In genomic region chr21:20999567-21000169, GRCh38 we compare ENCODE assay signal across 8 cellular contexts. TPM values are rescaled to one million over a fixed set of nuclear protein-coding genes. Genes with fewer than 3 reads are reported as not detected.
A peak's percentile ranks its signal among the peaks of the same experiment; 100 is the strongest.
DNase-seq lines count a peak whose midpoint lies in the region; ATAC-seq and TF ChIP-seq lines count a peak whose summit lies in the region.

No MANE protein-coding gene starts in this region.

- no peaks in the 10 kb centered on the region for H4K20me1 ChIP-seq in H9 (ENCODE audit: control insufficient read depth, insufficient read depth, insufficient read length)

- H3K9me3 Mint-ChIP-seq in Caco-2 (ENCODE audit: unreplicated experiment) (no peaks in the 10 kb centered on the region), H9 (no peaks in the 10 kb centered on the region), glutamatergic neuron (ENCODE audit: unreplicated experiment) (peaks cover 13% of the 10 kb centered on the region)

- H3K4ac ChIP-seq in H9 (ENCODE audit: low read depth, low read length) = no peak overlapping the region

- no peaks in the 10 kb centered on the region for H3K4me1 ChIP-seq in Caco-2
- H3K4me1 ChIP-seq in H9 (ENCODE audit: insufficient read depth, low read length) = 0 out of 2 replicates have a peak, but pooled peaks cover 2% of the 10 kb centered on the region

- H3K27ac Mint-ChIP-seq in Caco-2 (ENCODE audit: unreplicated experiment) (no peak overlapping the region), H9 (no peak overlapping the region), glutamatergic neuron (ENCODE audit: unreplicated experiment) (no peak overlapping the region)

- H3K4me2 ChIP-seq in H9 (ENCODE audit: insufficient read depth, insufficient read length, low read length) = no peak overlapping the region

- H2BK5ac ChIP-seq in H9 (ENCODE audit: insufficient read length, low read length) = no peak overlapping the region

- no CpG with 5 or more reads among the region's 4 CpGs for WGBS in H9 (ENCODE audit: extremely low coverage, insufficient read length, low lambda C conversion rate)

- no peak overlapping the region for H2AFZ ChIP-seq in H9 (ENCODE audit: low read length)

- no peak overlapping the region for H3K18ac ChIP-seq in H9 (ENCODE audit: insufficient read length, low read depth, low read length)

- H3K9ac ChIP-seq in H9 (ENCODE audit: extremely low read depth, insufficient read length, low read length) = no peak overlapping the region

- H3K9me3 ChIP-seq in Caco-2 (no peaks in the 10 kb centered on the region), H9 (ENCODE audit: control insufficient read depth, low read depth, low read length) (no peaks in the 10 kb centered on the region)

- H3K4me3 ChIP-seq in Caco-2 (ENCODE audit: low read depth, low read length) = no peak overlapping the region

- H2AK5ac ChIP-seq in H9 (ENCODE audit: insufficient read length, low read length) = no peak overlapping the region

- no peaks in the 10 kb centered on the region for H3K36me3 ChIP-seq in Caco-2 (ENCODE audit: control insufficient read depth, insufficient read depth, low read length)

- no peak overlapping the region for H4K91ac ChIP-seq in H9 (ENCODE audit: insufficient read length, low read depth, low read length)

- H3K27me3 Mint-ChIP-seq in Caco-2 (ENCODE audit: insufficient read depth, unreplicated experiment) (peaks cover 14% of the 10 kb centered on the region), H9 (ENCODE audit: low read depth) (peaks cover 28% of the 10 kb centered on the region), glutamatergic neuron (ENCODE audit: unreplicated experiment) (peaks cover 7% of the 10 kb centered on the region)

- H3K36me3 Mint-ChIP-seq in Caco-2 (ENCODE audit: insufficient read depth, unreplicated experiment) (no peaks in the 10 kb centered on the region), H9 (ENCODE audit: insufficient read depth in 1 of 3, low read depth in 3 of 3) (no peaks in the 10 kb centered on the region; a peak in 1 of 7 replicates), glutamatergic neuron (ENCODE audit: unreplicated experiment) (no peaks in the 10 kb centered on the region)

- intact Hi-C loops in Caco-2 (cut with micrococcal nuclease; ENCODE audit: unreplicated experiment) (loop anchor here (1.0 to 5.0 kb wide), 2 partner anchors 103 to 163 kb away; no protein-coding TSS in a partner anchor), posterior cingulate gyrus (cut with DNase I) (loop anchor here (1.0 to 10.0 kb wide), 4 partner anchors 103 to 1793 kb away; no protein-coding TSS in a partner anchor)

- H3K4me3 Mint-ChIP-seq in Caco-2 (ENCODE audit: unreplicated experiment) (no peak overlapping the region), H9 (peak overlapping the region in 1 of 2 experiments; percentile 88; a peak in 3 of 5 replicates), glutamatergic neuron (ENCODE audit: unreplicated experiment) (no peak overlapping the region)

- no peak overlapping the region for H3K14ac ChIP-seq in H9 (ENCODE audit: insufficient read depth, low read length)

- no peak overlapping the region for H3T11ph ChIP-seq in H9 (ENCODE audit: low read length)

- DNase-seq in Caco-2 = peak in 1 of 2 experiments; percentile 42
- peak; percentile 32 for DNase-seq in H9
- DNase-seq in NCI-H69 (lab: John Stamatoyannopoulos, UW) = peak; percentile 90
- peak; percentile 53 to 66 for DNase-seq in activated T-cell treated with anti-CD3 and anti-CD28 coated beads, Interleukin-2, amount 50 U/mL, for 48 hours
- DNase-seq in glutamatergic neuron = peak; percentile 62
- DNase-seq in posterior cingulate gyrus = peak in 6 of 10 donors; percentile 32 to 90 (median 69)
- DNase-seq in cortex of kidney (lab: John Stamatoyannopoulos, UW) = no peak

- H3K4me1 Mint-ChIP-seq in Caco-2 (ENCODE audit: low read depth, unreplicated experiment) (no peaks in the 10 kb centered on the region), H9 (peaks cover 9 to 13% of the 10 kb centered on the region in 2 experiments), glutamatergic neuron (ENCODE audit: low read depth, unreplicated experiment) (no peaks in the 10 kb centered on the region)

- peaks cover 14% of the 10 kb centered on the region for H3K23me2 ChIP-seq in H9 (ENCODE audit: insufficient read length, low read depth, low read length, poor library complexity, severe bottlenecking)

- POLR2A ChIA-PET in Caco-2 (lab: Charles Lee) = no interaction called here

- no peak overlapping the region for H3K56ac ChIP-seq in H9 (ENCODE audit: insufficient read length, low read depth, low read length)

- H3K27me3 ChIP-seq in Caco-2 (replicated peaks; ENCODE audit: control insufficient read depth, insufficient read depth, low read length) (no peaks in the 10 kb centered on the region), H9 (ENCODE audit: insufficient read depth, low read length) (peaks cover 6% of the 10 kb centered on the region; the same call in 1 of the 2 replicates)

- H3K27ac ChIP-seq in H9 (ENCODE audit: insufficient read length, low read depth, low read length) = no peak overlapping the region

- CTCF ChIA-PET in Caco-2 (lab: Charles Lee) = interaction anchor here (1.4 kb wide), 1 partner anchor 102 kb away, joined by 3 read pairs; no protein-coding TSS in a partner anchor

- H2BK12ac ChIP-seq in H9 (ENCODE audit: insufficient read length, low read depth, low read length) = no peak overlapping the region

- H2BK20ac ChIP-seq in H9 (ENCODE audit: low read depth, low read length, poor library complexity, severe bottlenecking) = no peak overlapping the region

- H4K5ac ChIP-seq in H9 (ENCODE audit: insufficient read length, low read depth, low read length) = no peak overlapping the region

- H2BK120ac ChIP-seq in H9 (ENCODE audit: low read depth, low read length, poor library complexity, severe bottlenecking) = no peak overlapping the region

- no peak overlapping the region for H3K23ac ChIP-seq in H9 (ENCODE audit: insufficient read length, low read depth, low read length)

- no peak for ATAC-seq in HG02763 (IDR thresholded peaks at IDR 0.05; ENCODE audit: unreplicated experiment)

- no peaks in the 10 kb centered on the region for H3K79me2 ChIP-seq in H9 (ENCODE audit: insufficient read depth, low read length)

- H3K79me1 ChIP-seq in H9 (ENCODE audit: insufficient read depth, low read depth, low read length, poor library complexity, severe bottlenecking) = no peaks in the 10 kb centered on the region

- no peak overlapping the region for H4K8ac ChIP-seq in H9 (replicated peaks; ENCODE audit: insufficient read length, low read depth, low read length)

- BruUV-seq in Caco-2 (replicated peaks; lab: Mats Ljungman, UMichigan) = no TSS peak

- peak; percentile 61 to 63 for TF ChIP-seq CTCF in Caco-2 (IDR thresholded peaks at IDR 0.05; ENCODE audit: insufficient read depth in 1 of 2, low read depth in 1 of 2, low read length in 1 of 2, severe bottlenecking in 1 of 2, unreplicated experiment in 1 of 2)
- TF ChIP-seq CTCF in H9 (conservative IDR thresholded peaks at IDR 0.05) = peak; percentile 93
- TF ChIP-seq CTCF in glutamatergic neuron (IDR thresholded peaks at IDR 0.05; ENCODE audit: partially characterized antibody, unreplicated experiment) = peak; percentile 88

- no peak overlapping the region for H2BK15ac ChIP-seq in H9 (ENCODE audit: low read depth, low read length)

RNA-seq across cellular contexts. Expression of gene NCAM2, which starts 1.5 kb away (rescaled TPM):
- total RNA-seq in Caco-2 (2022) = not detected in 2 replicates
- 2.2 and 2.6 TPM in 2 replicates for total RNA-seq in H9 (2021)
- total RNA-seq in glutamatergic neuron (ENCODE audit: unreplicated experiment) = 4.3 TPM
